8 cellular contexts compared by ENCODE assay signal in the genomic region with DNA sequence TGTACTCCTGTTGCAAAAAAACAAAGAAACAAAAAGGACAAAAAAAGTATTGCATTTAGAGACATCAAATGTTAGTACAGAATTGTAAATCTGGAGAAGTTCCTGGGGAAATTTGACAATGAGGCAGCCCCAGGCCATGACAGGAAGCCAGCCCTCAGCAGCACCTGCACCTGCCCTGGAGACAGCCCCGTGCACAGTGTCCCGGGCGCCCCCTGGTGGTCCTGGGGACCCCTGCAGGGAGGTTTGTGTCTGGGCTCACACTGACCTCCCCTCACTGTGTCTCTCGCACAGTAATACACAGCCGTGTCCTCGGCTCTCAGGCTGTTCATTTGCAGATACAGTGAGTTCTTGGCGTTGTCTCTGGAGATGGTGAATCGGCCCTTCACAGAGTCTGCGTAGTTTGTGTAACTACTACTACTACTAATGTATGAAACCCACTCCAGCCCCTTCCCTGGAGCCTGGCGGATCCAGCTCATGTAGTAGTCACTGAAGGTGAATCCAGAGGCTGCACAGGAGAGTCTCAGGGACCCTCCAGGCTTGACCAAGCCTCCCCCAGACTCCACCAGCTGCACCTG.
DNase-seq lines count a peak whose midpoint lies in the region; ATAC-seq, FAIRE-seq and TF ChIP-seq lines count a peak whose summit lies in the region.
"Not testable (repeated sequence)": the region's sequence is repeated elsewhere in the genome, so short reads cannot be mapped to it uniquely, and the experiment has no call there.

No MANE protein-coding gene starts in this region.

- not testable (repeated sequence) for H3K4me3 Mint-ChIP-seq in T-helper 17 cell; activated CD8-positive, alpha-beta T cell treated with anti-CD3 and anti-CD28 coated beads, Interleukin-2, amount 10 ng/mL, durations not matched to agents 7 days and 5 days; activated naive CD4-positive, alpha-beta T cell treated with anti-CD3 and anti-CD28 coated beads for 36 hours

- CTCF ChIA-PET in A549 (lab: Yijun Ruan, JAX) = interaction anchor here (1.5 kb wide), 1 partner anchor 440 kb away, joined by 4 read pairs; no protein-coding TSS in a partner anchor
- CTCF ChIA-PET in activated CD8-positive, alpha-beta T cell treated with anti-CD3 and anti-CD28 coated beads, Interleukin-2, amount 10 ng/mL, durations not matched to agents 7 days and 5 days (lab: Charles Lee) = interaction anchor here (1.5 to 2.9 kb wide), 5 partner anchors 25 to 422 kb away, joined by 3 to 14 read pairs (median 7); no protein-coding TSS in a partner anchor
- CTCF ChIA-PET in activated naive CD4-positive, alpha-beta T cell treated with anti-CD3 and anti-CD28 coated beads for 36 hours (lab: Charles Lee) = interaction anchor here (0.7 to 2.4 kb wide), 7 partner anchors 10 to 353 kb away, joined by 3 to 15 read pairs (median 3); no protein-coding TSS in a partner anchor

- H3K27me3 Mint-ChIP-seq in T-helper 17 cell = peaks cover 23% of the 10 kb centered on the region
- H3K27me3 Mint-ChIP-seq in activated CD8-positive, alpha-beta T cell treated with anti-CD3 and anti-CD28 coated beads, Interleukin-2, amount 10 ng/mL, durations not matched to agents 7 days and 5 days (ENCODE audit: low read depth); activated naive CD4-positive, alpha-beta T cell treated with anti-CD3 and anti-CD28 coated beads for 36 hours (ENCODE audit: low read depth): not testable (repeated sequence)

- H3K36me3 Mint-ChIP-seq in T-helper 17 cell (ENCODE audit: low read depth); activated CD8-positive, alpha-beta T cell treated with anti-CD3 and anti-CD28 coated beads, Interleukin-2, amount 10 ng/mL, durations not matched to agents 7 days and 5 days (ENCODE audit: low read depth); activated naive CD4-positive, alpha-beta T cell treated with anti-CD3 and anti-CD28 coated beads for 36 hours (ENCODE audit: low read depth): not testable (repeated sequence)

- not testable (repeated sequence) for H3K4me2 ChIP-seq in A549

- not testable (repeated sequence) for H3K4me3 ChIP-seq in A549; effector memory CD4-positive, alpha-beta T cell (ENCODE audit: insufficient read depth, low read depth, low read length, poor library complexity, severe bottlenecking)

- H3K36me3 ChIP-seq in KOPT-K1 (ENCODE audit: insufficient read depth, low read length); effector memory CD4-positive, alpha-beta T cell (ENCODE audit: control insufficient read depth, insufficient read depth, low read length): not testable (repeated sequence)

- H3K9me3 Mint-ChIP-seq in activated CD8-positive, alpha-beta T cell treated with anti-CD3 and anti-CD28 coated beads, Interleukin-2, amount 10 ng/mL, durations not matched to agents 7 days and 5 days (ENCODE audit: insufficient read depth); activated naive CD4-positive, alpha-beta T cell treated with anti-CD3 and anti-CD28 coated beads for 36 hours: not testable (repeated sequence)

- not testable (repeated sequence) for TF ChIP-seq EP300 in A549 (IDR thresholded peaks at IDR 0.05)

- not testable (repeated sequence) for H3K4me1 Mint-ChIP-seq in T-helper 17 cell
- H3K4me1 Mint-ChIP-seq in activated CD8-positive, alpha-beta T cell treated with anti-CD3 and anti-CD28 coated beads, Interleukin-2, amount 10 ng/mL, durations not matched to agents 7 days and 5 days (ENCODE audit: low read depth) = peaks cover 33% of the 10 kb centered on the region
- H3K4me1 Mint-ChIP-seq in activated naive CD4-positive, alpha-beta T cell treated with anti-CD3 and anti-CD28 coated beads for 36 hours (ENCODE audit: low read depth) = peaks cover 34% of the 10 kb centered on the region

- peak in 1 of 2 experiments; percentile 46; a peak in 1 of 6 replicates for ATAC-seq in A549
- ATAC-seq in T-helper 17 cell = peak; percentile 81
- ATAC-seq in activated CD8-positive, alpha-beta T cell treated with anti-CD3 and anti-CD28 coated beads, Interleukin-2, amount 10 ng/mL, durations not matched to agents 7 days and 5 days = not testable (repeated sequence)

- not testable (repeated sequence) for H3K4me1 ChIP-seq in A549; effector memory CD4-positive, alpha-beta T cell (ENCODE audit: control insufficient read depth, insufficient read depth, low read length, poor library complexity, severe bottlenecking)

- H3K27ac Mint-ChIP-seq in T-helper 17 cell = peak overlapping the region; percentile 82
- peak overlapping the region; percentile 25 for H3K27ac Mint-ChIP-seq in activated CD8-positive, alpha-beta T cell treated with anti-CD3 and anti-CD28 coated beads, Interleukin-2, amount 10 ng/mL, durations not matched to agents 7 days and 5 days
- not testable (repeated sequence) for H3K27ac Mint-ChIP-seq in activated naive CD4-positive, alpha-beta T cell treated with anti-CD3 and anti-CD28 coated beads for 36 hours

- not testable (repeated sequence) for DNase-seq in A549 (ENCODE audit: low read depth in 1 of 2, low spot score in 1 of 2); activated CD8-positive, alpha-beta T cell treated with anti-CD3 and anti-CD28 coated beads, Interleukin-2, amount 10 ng/mL, durations not matched to agents 7 days and 5 days
- DNase-seq in DMS79 treated with DMSO at 0.1 percent for 48 hours (lab: John Stamatoyannopoulos, UW) (peak; percentile 22), T-helper 17 cell (peak in 1 of 3 donors; percentile 45)
- peak; percentile 45 for DNase-seq in activated naive CD4-positive, alpha-beta T cell treated with anti-CD3 and anti-CD28 coated beads for 36 hours
- peak in 1 of 3 donors; percentile 8 for DNase-seq in effector memory CD4-positive, alpha-beta T cell
- peak; percentile 16 for DNase-seq in stimulated activated CD4-positive, alpha-beta T cell treated with anti-CD3 and anti-CD28 coated beads, Interleukin-12 subunit alpha, Interleukin-12 subunit beta, amount 100 ng/mL, for 4 hours

- TF ChIP-seq CTCF in A549 (IDR thresholded peaks at IDR 0.05) = peak; percentile 16; the same call in 2 of the 3 replicates

- not testable (repeated sequence) for TF ChIP-seq POLR2A in A549 (IDR thresholded peaks at IDR 0.05; ENCODE audit: low read length)

- not testable (repeated sequence) for H3K27me3 ChIP-seq in effector memory CD4-positive, alpha-beta T cell (replicated peaks; ENCODE audit: control insufficient read depth, insufficient read depth, low read length, poor library complexity, severe bottlenecking)

- 16% methylated on average over 5 of the region's 10 CpGs for WGBS in A549 (ENCODE audit: missing lambda C conversion rate)

- FAIRE-seq in A549 (lab: Jason Lieb, UNC) = not testable (repeated sequence)

- not testable (repeated sequence) for H3K9me3 ChIP-seq in A549; KOPT-K1 (ENCODE audit: insufficient read depth, low read length, poor library complexity, severe bottlenecking); T-helper 17 cell (ENCODE audit: control insufficient read depth, low read length, poor library complexity, severe bottlenecking); effector memory CD4-positive, alpha-beta T cell (ENCODE audit: control insufficient read depth, low read length)

- TF ChIP-seq RAD21 in A549 (conservative IDR thresholded peaks at IDR 0.05 in 1 of 2, IDR thresholded peaks at IDR 0.05 in 1 of 2) = not testable (repeated sequence)

- intact Hi-C loops in activated naive CD4-positive, alpha-beta T cell treated with anti-CD3 and anti-CD28 coated beads for 36 hours (cut with micrococcal nuclease) = loop anchor here (5.0 kb wide), 1 partner anchor 71 kb away; no protein-coding TSS in a partner anchor

- H3K27ac ChIP-seq in A549 = not testable (repeated sequence)
- peak overlapping the region; percentile 92 for H3K27ac ChIP-seq in KOPT-K1 (ENCODE audit: low read depth, low read length, poor library complexity, severe bottlenecking)
- H3K27ac ChIP-seq in effector memory CD4-positive, alpha-beta T cell (ENCODE audit: insufficient read depth, low read length, poor library complexity, severe bottlenecking) = peak overlapping the region; percentile 61

- POLR2A ChIA-PET in A549 (lab: Yijun Ruan, JAX); activated CD8-positive, alpha-beta T cell treated with anti-CD3 and anti-CD28 coated beads, Interleukin-2, amount 10 ng/mL, durations not matched to agents 7 days and 5 days (lab: Charles Lee): not testable (repeated sequence)
